10 cellular contexts compared by ENCODE assay signal in genomic region chrX:2780472-2781225, GRCh38. TPM values are rescaled to one million over a fixed set of nuclear protein-coding genes. Genes with fewer than 3 reads are reported as not detected.
DNase-seq lines count a peak whose midpoint lies in the region; ATAC-seq, FAIRE-seq and TF ChIP-seq lines count a peak whose summit lies in the region.
"Not testable (repeated sequence)": the region's sequence is repeated elsewhere in the genome, so short reads cannot be mapped to it uniquely, and the experiment has no call there.
"Had no signal": no experiment of that assay in that cellular context is flagged by ENCODE, and none has a peak within 500 bp of the region (broad histone marks: within the 10 kb centered on the region; RNA-seq: fewer than 3 reads in every experiment).

No MANE protein-coding gene starts in this region.

- H3K36me3 ChIP-seq in hepatocyte (replicated peaks; ENCODE audit: insufficient read depth, low read depth); HepG2 (replicated peaks in 1 of 2; ENCODE audit: control insufficient read depth in 1 of 2, insufficient read depth in 2 of 2, low read length in 2 of 2): not testable (repeated sequence)

- DNase-seq in NCI-H526 (lab: John Stamatoyannopoulos, UW) (peak; percentile 5 to 53), hepatocyte (ENCODE audit: low spot score) (peak; percentile 30), HepG2 (ENCODE audit: low spot score) (peak; percentile 74), progenitor cell of endocrine pancreas (ENCODE audit: low spot score, unreplicated experiment) (peak; percentile 41)

- peak in 1 of 2 experiments; percentile 64; a peak in 3 of 4 replicates for TF ChIP-seq POLR2A in HepG2 (IDR thresholded peaks at IDR 0.05; ENCODE audit: insufficient read depth in 1 of 2, low read depth in 2 of 2, low read length in 2 of 2)

- not testable (repeated sequence) for TF ChIP-seq RAD21 in HepG2 (CRISPR knock-in tag; IDR thresholded peaks at IDR 0.05)

- POLR2A ChIA-PET in HepG2 (lab: Yijun Ruan, JAX), result not testable (repeated sequence)

- H3K27me3 ChIP-seq in hepatocyte; HepG2 (ENCODE audit: control insufficient read depth in 1 of 2, insufficient read depth in 2 of 2, low read length in 2 of 2): not testable (repeated sequence)

- BruUV-seq in HepG2 (replicated peaks; lab: Mats Ljungman, UMichigan), result TSS peak; percentile 98

- H3K9me2 ChIP-seq in hepatocyte (replicated peaks; ENCODE audit: insufficient read depth), result not testable (repeated sequence)

- H3K79me2 ChIP-seq in hepatocyte; HepG2 (ENCODE audit: insufficient read depth, low read length): not testable (repeated sequence)

- H3K27me3 Mint-ChIP-seq in progenitor cell of endocrine pancreas, result not testable (repeated sequence)

- not testable (repeated sequence) for H3K4me3 ChIP-seq in hepatocyte
- H3K4me3 ChIP-seq in HepG2 (replicated peaks in 1 of 3; ENCODE audit: insufficient read depth in 1 of 3, low read depth in 2 of 3, low read length in 3 of 3), result peak overlapping the region; percentile 48 to 66 (median 64); a peak in 5 of 6 replicates

- H2AFZ ChIP-seq in hepatocyte, result peak overlapping the region; percentile 24
- not testable (repeated sequence) for H2AFZ ChIP-seq in HepG2 (ENCODE audit: low read length)

- FAIRE-seq in HepG2 (lab: Jason Lieb, UNC), result peak; percentile 88

- ATAC-seq in GM18511 (IDR thresholded peaks at IDR 0.05; ENCODE audit: unreplicated experiment) (peak; percentile 66), GM21447 (IDR thresholded peaks at IDR 0.05; ENCODE audit: unreplicated experiment) (peak; percentile 67), HG03095 (IDR thresholded peaks at IDR 0.05; ENCODE audit: unreplicated experiment) (peak; percentile 53), HepG2 (peak; percentile 98)

- TF ChIP-seq EP300 in HepG2 (IDR thresholded peaks at IDR 0.05; ENCODE audit: low read depth in 2 of 2, low read length in 2 of 2), result peak in 1 of 2 experiments; percentile 61; a peak in 2 of 4 replicates
- not testable (repeated sequence) for TF ChIP-seq EP300 in HepG2 (CRISPR knock-in tag; IDR thresholded peaks at IDR 0.05; ENCODE audit: borderline replicate concordance)

- peak overlapping the region; percentile 66 for H3K4me2 ChIP-seq in hepatocyte
- peak overlapping the region; percentile 83 for H3K4me2 ChIP-seq in HepG2 (ENCODE audit: low read depth, low read length)

- intact Hi-C loops in HepG2 (cut with micrococcal nuclease; ENCODE audit: unreplicated experiment), result not testable (repeated sequence)

- CTCF ChIA-PET in HepG2 (lab: Yijun Ruan, JAX; ENCODE audit: low intra/inter-chr PET ratio, low total read pairs), result not testable (repeated sequence)

- H3K27ac ChIP-seq in hepatocyte (peak overlapping the region; percentile 78), HepG2 (ENCODE audit: extremely low read length, insufficient read depth, low read length) (peak overlapping the region; percentile 97)

- in situ Hi-C loops in HepG2 (cut with HindIII; ENCODE audit: extremely low pct_ligation_motif_present, low pct_unique_long_range_greater_than_20kb), result not testable (repeated sequence)

- peak overlapping the region; percentile 72 for H3K9ac ChIP-seq in HepG2 (ENCODE audit: insufficient read depth, low read depth, low read length)

- peaks cover 11% of the 10 kb centered on the region for H3K4me1 ChIP-seq in hepatocyte (ENCODE audit: insufficient read depth)
- H3K4me1 ChIP-seq in HepG2 (ENCODE audit: insufficient read depth, low read length), result peaks cover 28% of the 10 kb centered on the region

- not testable (repeated sequence) for H3K9me3 ChIP-seq in hepatocyte (ENCODE audit: low read depth); HepG2 (ENCODE audit: low read length)

- H3K27ac Mint-ChIP-seq in progenitor cell of endocrine pancreas, result peak overlapping the region; percentile 98

- peak overlapping the region; percentile 73 for H3K4me3 Mint-ChIP-seq in progenitor cell of endocrine pancreas (ENCODE audit: low read depth)

- TF ChIP-seq CTCF in hepatocyte (IDR thresholded peaks at IDR 0.05; ENCODE audit: poor library complexity); HepG2 (CRISPR knock-in tag; IDR thresholded peaks at IDR 0.05); progenitor cell of endocrine pancreas (IDR thresholded peaks at IDR 0.05; ENCODE audit: unreplicated experiment): not testable (repeated sequence)

- not testable (repeated sequence) for H4K20me1 ChIP-seq in hepatocyte (ENCODE audit: insufficient read depth, poor library complexity, severe bottlenecking); HepG2 (ENCODE audit: insufficient read depth, low read length)

- H3K9me3 Mint-ChIP-seq in progenitor cell of endocrine pancreas (ENCODE audit: low read depth), result not testable (repeated sequence)

- 46% methylated on average over 12 of the region's 12 CpGs for WGBS in hepatocyte (ENCODE audit: low lambda C conversion rate, missing lambda C conversion rate)
- 6% methylated on average over 10 of the region's 12 CpGs for WGBS in HepG2 (ENCODE audit: low lambda C conversion rate)

- H3K4me1 Mint-ChIP-seq in progenitor cell of endocrine pancreas (ENCODE audit: low read depth), result peaks cover 47% of the 10 kb centered on the region

- not testable (repeated sequence) for H3K36me3 Mint-ChIP-seq in progenitor cell of endocrine pancreas (ENCODE audit: insufficient read depth)

TF ChIP-seq in HepG2, 621 proteins besides CTCF, POLR2A, EP300 and RAD21 (continues in another document):
- TF ChIP-seq POLR2G (IDR thresholded peaks at IDR 0.05; ENCODE audit: low read depth, low read length), result peak; percentile 63
- TF ChIP-seq POGZ (CRISPR knock-in tag; IDR thresholded peaks at IDR 0.05), result 0 out of 2 replicates have a peak, but pooled peaks have one; percentile 7
- 0 out of 2 replicates have a peak, but pooled peaks have one; percentile 2 for TF ChIP-seq RARA (CRISPR knock-in tag; IDR thresholded peaks at IDR 0.05)
- 0 out of 2 replicates have a peak, but pooled peaks have one; percentile 16 for TF ChIP-seq FOSL2 (CRISPR knock-in tag; IDR thresholded peaks at IDR 0.05)
- TF ChIP-seq HDAC2 (CRISPR knock-in tag; IDR thresholded peaks at IDR 0.05), result peak; percentile 24; the same call in 1 of the 2 replicates
- peak; percentile 55; the same call in 1 of the 2 replicates for TF ChIP-seq ZFX (CRISPR knock-in tag; IDR thresholded peaks at IDR 0.05; ENCODE audit: low read depth)
- 0 out of 2 replicates have a peak, but pooled peaks have one; percentile 16 for TF ChIP-seq ZNF331 (CRISPR knock-in tag; IDR thresholded peaks at IDR 0.05)
- peak; percentile 8; the same call in 1 of the 2 replicates for TF ChIP-seq HNF4A (CRISPR knock-in tag; IDR thresholded peaks at IDR 0.05)

RNA-seq across cellular contexts. Expression of gene XG, which starts 28.8 kb away (rescaled TPM):
- total RNA-seq in hepatocyte (0.12 and 0.53 TPM in 2 replicates), HepG2 (2016; rRNA removed; fragmentation: Illumina TruSeq; extraction: Trizol) (not detected in 2 replicates), progenitor cell of endocrine pancreas (1.2 and 2.4 TPM in 2 replicates)
- polyA plus RNA-seq in hepatocyte (0.15 and 0.64 TPM in 2 replicates), HepG2 (2011; rRNA removed) (not detected in 2 replicates)
- not detected in 2 replicates for total RNA-seq in HepG2 (2016; cell fraction: cytosol; rRNA removed; fragmentation: Illumina TruSeq; extraction: Trizol; ENCODE audit: low read depth)
- total RNA-seq in HepG2 (2016; cell fraction: insoluble cytoplasmic fraction; rRNA removed; fragmentation: Illumina TruSeq; extraction: Trizol), result not detected in 2 replicates
- total RNA-seq in HepG2 (2016; cell fraction: membrane; rRNA removed; fragmentation: Illumina TruSeq; extraction: Trizol), result not detected in 2 replicates
- not detected in 2 replicates for total RNA-seq in HepG2 (2016; cell fraction: nucleus; rRNA removed; fragmentation: Illumina TruSeq; extraction: Trizol)
- not detected in 2 replicates for polyA plus RNA-seq in HepG2 (2011; cell fraction: cytosol; rRNA removed)
- polyA plus RNA-seq in HepG2 (2011; cell fraction: nucleus; rRNA removed), result not detected in 2 replicates
- 0.07 TPM in 1 of 2 replicates, not detected in the other for polyA plus RNA-seq in HepG2 (2012)
- polyA plus RNA-seq in HepG2 (2016; cell fraction: cytosol; fragmentation: Illumina TruSeq; extraction: Trizol; ENCODE audit: low read depth), result not detected in 2 replicates
- polyA plus RNA-seq in HepG2 (2016; cell fraction: insoluble cytoplasmic fraction; fragmentation: Illumina TruSeq; extraction: Trizol; ENCODE audit: low read depth), result not detected in 2 replicates
- polyA plus RNA-seq in HepG2 (2016; cell fraction: membrane; fragmentation: Illumina TruSeq; extraction: Trizol; ENCODE audit: low read depth), result not detected in 2 replicates
- not detected in 2 replicates for polyA plus RNA-seq in HepG2 (2016; cell fraction: nucleus; fragmentation: Illumina TruSeq; extraction: Trizol; ENCODE audit: insufficient read depth, low read depth)
- polyA minus RNA-seq in HepG2 (2011; rRNA and poly(A)+ RNA removed; ENCODE audit: low replicate concordance), result not detected in 2 replicates
- not detected in 2 replicates for polyA minus RNA-seq in HepG2 (2011; cell fraction: cytosol; rRNA and poly(A)+ RNA removed)
- not detected in 2 replicates for polyA minus RNA-seq in HepG2 (2011; cell fraction: nucleus; rRNA and poly(A)+ RNA removed)
- total RNA-seq: Calu3 had no signal
- polyA plus RNA-seq: IMR-90 had no signal

RNA-seq across cellular contexts. Expression of gene GYG2, which starts 48.1 kb away (rescaled TPM):
- total RNA-seq in hepatocyte (41.4 and 41.7 TPM in 2 replicates), HepG2 (2016; rRNA removed; fragmentation: Illumina TruSeq; extraction: Trizol) (24.3 and 31.7 TPM in 2 replicates), progenitor cell of endocrine pancreas (107 and 117 TPM in 2 replicates)
- polyA plus RNA-seq in hepatocyte (35.8 and 44.3 TPM in 2 replicates), HepG2 (2011; rRNA removed) (19.8 and 20.0 TPM in 2 replicates)
- 6.7 and 8.4 TPM in 2 replicates for total RNA-seq in HepG2 (2016; cell fraction: cytosol; rRNA removed; fragmentation: Illumina TruSeq; extraction: Trizol; ENCODE audit: low read depth)
- total RNA-seq in HepG2 (2016; cell fraction: insoluble cytoplasmic fraction; rRNA removed; fragmentation: Illumina TruSeq; extraction: Trizol), result 22.5 and 30.3 TPM in 2 replicates
- total RNA-seq in HepG2 (2016; cell fraction: membrane; rRNA removed; fragmentation: Illumina TruSeq; extraction: Trizol), result 22.4 and 23.0 TPM in 2 replicates
- total RNA-seq in HepG2 (2016; cell fraction: nucleus; rRNA removed; fragmentation: Illumina TruSeq; extraction: Trizol), result 16.0 and 17.3 TPM in 2 replicates
- polyA plus RNA-seq in HepG2 (2011; cell fraction: cytosol; rRNA removed), result 16.9 and 19.2 TPM in 2 replicates
- polyA plus RNA-seq in HepG2 (2011; cell fraction: nucleus; rRNA removed), result 14.1 and 16.8 TPM in 2 replicates
- 11.2 and 14.3 TPM in 2 replicates for polyA plus RNA-seq in HepG2 (2012)
- polyA plus RNA-seq in HepG2 (2016; cell fraction: cytosol; fragmentation: Illumina TruSeq; extraction: Trizol; ENCODE audit: low read depth), result 6.2 and 7.5 TPM in 2 replicates
- 37.0 and 37.2 TPM in 2 replicates for polyA plus RNA-seq in HepG2 (2016; cell fraction: insoluble cytoplasmic fraction; fragmentation: Illumina TruSeq; extraction: Trizol; ENCODE audit: low read depth)
- 16.2 and 16.5 TPM in 2 replicates for polyA plus RNA-seq in HepG2 (2016; cell fraction: membrane; fragmentation: Illumina TruSeq; extraction: Trizol; ENCODE audit: low read depth)
- polyA plus RNA-seq in HepG2 (2016; cell fraction: nucleus; fragmentation: Illumina TruSeq; extraction: Trizol; ENCODE audit: insufficient read depth, low read depth), result 34.6 and 35.1 TPM in 2 replicates
- 64.2 TPM in 1 of 2 replicates, not detected in the other for polyA minus RNA-seq in HepG2 (2011; rRNA and poly(A)+ RNA removed; ENCODE audit: low replicate concordance)
- 19.9 and 20.0 TPM in 2 replicates for polyA minus RNA-seq in HepG2 (2011; cell fraction: cytosol; rRNA and poly(A)+ RNA removed)
- 8.0 and 12.1 TPM in 2 replicates for polyA minus RNA-seq in HepG2 (2011; cell fraction: nucleus; rRNA and poly(A)+ RNA removed)
- total RNA-seq: T-helper 1 cell treated with Interleukin-12 subunit alpha and Interleukin-12 subunit beta and Interleukin-4 antibody, amounts not matched to agents 30 ng/mL and 1 ng/mL, for 36 hours had no signal
